17 cellular contexts compared by ENCODE assay signal in genomic region chr1:167681024-167681423, GRCh38. TPM values are rescaled to one million over a fixed set of nuclear protein-coding genes. Genes with fewer than 3 reads are reported as not detected.
DNase-seq lines count a peak whose midpoint lies in the region; ATAC-seq and TF ChIP-seq lines count a peak whose summit lies in the region.
"Had no signal": no experiment of that assay in that cellular context is flagged by ENCODE, and none has a peak within 500 bp of the region (broad histone marks: within the 10 kb centered on the region; RNA-seq: fewer than 3 reads in every experiment).

No MANE protein-coding gene starts in this region.

- peaks cover 50% of the 10 kb centered on the region for H3K79me1 ChIP-seq in trophoblast cell (ENCODE audit: low read length)

- H3K27ac ChIP-seq in DND-41 (ENCODE audit: low read length) (peak overlapping the region; percentile 33; the same call in 1 of the 2 replicates), trophoblast cell (ENCODE audit: low read depth, low read length) (peak overlapping the region; percentile 79)
- H3K27ac ChIP-seq: SJSA1 had no signal

- no peak overlapping the region for H4K12ac ChIP-seq in trophoblast cell (ENCODE audit: low read depth, low read length)

- WGBS in trophoblast cell (ENCODE audit: extremely low coverage, insufficient coverage, insufficient read length), result no CpG with 5 or more reads among the region's 3 CpGs

- intact Hi-C loops in activated T-helper 2 cell treated with anti-CD3 and anti-CD28 coated beads, Interferon-gamma antibody, Interleukin-2, Interleukin-4, amounts not matched to agents 10 μg/mL and 5 μg/mL and 100 μg/mL, durations not matched to agents 14 hours and 24 hours and 36 hours (cut with micrococcal nuclease), result no loop called here

- peak overlapping the region; percentile 94 for H2AK5ac ChIP-seq in trophoblast cell (ENCODE audit: low read length)

- H3K4me3 Mint-ChIP-seq in activated naive CD4-positive, alpha-beta T cell treated with anti-CD3 and anti-CD28 coated beads, Interleukin-2, amount 10 ng/mL, durations not matched to agents 7 days and 5 days, result no peak overlapping the region
- H3K4me3 Mint-ChIP-seq in activated T-helper 2 cell treated with anti-CD3 and anti-CD28 coated beads, Interferon-gamma antibody, Interleukin-2, Interleukin-4, amounts not matched to agents 10 μg/mL and 5 μg/mL and 100 μg/mL, durations not matched to agents 14 hours and 24 hours and 36 hours (ENCODE audit: low read depth), result no peak overlapping the region
- H3K4me3 Mint-ChIP-seq: stimulated activated effector memory CD8-positive, alpha-beta T cell treated with anti-CD3 and anti-CD28 coated beads, Interleukin-12 subunit alpha, Interleukin-12 subunit beta, amount 100 ng/mL, for 72 hours had no signal

- peaks cover 14% of the 10 kb centered on the region for H3K4me1 Mint-ChIP-seq in activated naive CD4-positive, alpha-beta T cell treated with anti-CD3 and anti-CD28 coated beads, Interleukin-2, amount 10 ng/mL, durations not matched to agents 7 days and 5 days
- H3K4me1 Mint-ChIP-seq in activated T-helper 2 cell treated with anti-CD3 and anti-CD28 coated beads, Interferon-gamma antibody, Interleukin-2, Interleukin-4, amounts not matched to agents 10 μg/mL and 5 μg/mL and 100 μg/mL, durations not matched to agents 14 hours and 24 hours and 36 hours (ENCODE audit: low read depth), result peaks cover 11% of the 10 kb centered on the region

- no peaks in the 10 kb centered on the region for H3K4me1 ChIP-seq in DND-41 (ENCODE audit: insufficient read depth, low read length)
- peaks cover 52 to 55% of the 10 kb centered on the region in 2 experiments for H3K4me1 ChIP-seq in trophoblast cell (ENCODE audit: control insufficient read depth in 1 of 2, insufficient read depth in 2 of 2, low read length in 2 of 2)

- H2AFZ ChIP-seq in DND-41 (ENCODE audit: low read depth, low read length) (no peak overlapping the region), trophoblast cell (ENCODE audit: insufficient read depth, low read length, poor library complexity) (no peak overlapping the region)

- peaks cover 43% of the 10 kb centered on the region for H3K36me3 Mint-ChIP-seq in activated naive CD4-positive, alpha-beta T cell treated with anti-CD3 and anti-CD28 coated beads, Interleukin-2, amount 10 ng/mL, durations not matched to agents 7 days and 5 days
- H3K36me3 Mint-ChIP-seq in activated T-helper 2 cell treated with anti-CD3 and anti-CD28 coated beads, Interferon-gamma antibody, Interleukin-2, Interleukin-4, amounts not matched to agents 10 μg/mL and 5 μg/mL and 100 μg/mL, durations not matched to agents 14 hours and 24 hours and 36 hours (ENCODE audit: low read depth), result peaks cover 46% of the 10 kb centered on the region

- peak overlapping the region; percentile 99 for H2BK12ac ChIP-seq in trophoblast cell (ENCODE audit: low read length)

- no peak overlapping the region for H3K4me2 ChIP-seq in DND-41 (ENCODE audit: insufficient read depth, low read length)
- no peak overlapping the region for H3K4me2 ChIP-seq in trophoblast cell (ENCODE audit: low read length)

- H4K8ac ChIP-seq in trophoblast cell (ENCODE audit: low read depth, low read length), result peak overlapping the region; percentile 44

- no peak for ATAC-seq in DND-41 (ENCODE audit: insufficient read depth, low read depth)

- H3K36me3 ChIP-seq in DND-41 (ENCODE audit: insufficient read depth, low read length) (peaks cover 98% of the 10 kb centered on the region), trophoblast cell (ENCODE audit: control insufficient read depth in 1 of 2, insufficient read depth in 2 of 2, low read length in 2 of 2) (no peaks in the 10 kb centered on the region)
- H3K36me3 ChIP-seq: SJSA1 had no signal

- peaks cover 66% of the 10 kb centered on the region for H4K20me1 ChIP-seq in DND-41 (ENCODE audit: insufficient read depth, low read length)

- peak overlapping the region; percentile 45 for H3K14ac ChIP-seq in trophoblast cell (ENCODE audit: low read length)

- H4K91ac ChIP-seq in trophoblast cell (ENCODE audit: low read depth, low read length), result peak overlapping the region; percentile 91

- H3K27me3 ChIP-seq in DND-41 (ENCODE audit: insufficient read depth, low read length, poor library complexity) (no peaks in the 10 kb centered on the region), trophoblast cell (ENCODE audit: insufficient read depth, low read length) (no peaks in the 10 kb centered on the region)
- H3K27me3 ChIP-seq: SJSA1 had no signal

- peak overlapping the region; percentile 81 for H3K18ac ChIP-seq in trophoblast cell (ENCODE audit: low read length)

- peak overlapping the region; percentile 76 for H2BK120ac ChIP-seq in trophoblast cell (ENCODE audit: insufficient read depth, low read length, poor library complexity)

- peak overlapping the region; percentile 85 for H2BK5ac ChIP-seq in trophoblast cell (ENCODE audit: low read depth, low read length, poor library complexity)

- H3K4me3 ChIP-seq in DND-41 (ENCODE audit: low read depth in 1 of 2, low read length in 2 of 2) (no peak overlapping the region), trophoblast cell (ENCODE audit: low read depth, low read length) (no peak overlapping the region)
- H3K4me3 ChIP-seq: SJSA1 had no signal

- no peak for TF ChIP-seq CTCF in DND-41 (IDR thresholded peaks at IDR 0.05; ENCODE audit: borderline replicate concordance, extremely low read depth, low read length, poor library complexity, severe bottlenecking)

- H3K4ac ChIP-seq in trophoblast cell (ENCODE audit: low read depth, low read length), result peak overlapping the region; percentile 72

- H3K79me2 ChIP-seq in DND-41 (ENCODE audit: insufficient read depth, low read length), result peaks cover 78% of the 10 kb centered on the region
- peaks cover 1% of the 10 kb centered on the region for H3K79me2 ChIP-seq in trophoblast cell (ENCODE audit: control insufficient read depth, insufficient read depth, low read length, poor library complexity)

- H3K23ac ChIP-seq in trophoblast cell (ENCODE audit: low read length), result no peak overlapping the region

- H3K9ac ChIP-seq in DND-41 (ENCODE audit: low read depth, low read length) (no peak overlapping the region), trophoblast cell (ENCODE audit: low read length) (no peak overlapping the region)

- H3K9me3 ChIP-seq in DND-41 (ENCODE audit: insufficient read depth, low read length, severe bottlenecking) (no peaks in the 10 kb centered on the region), trophoblast cell (ENCODE audit: insufficient read depth, low read depth, low read length) (no peaks in the 10 kb centered on the region)
- H3K9me3 ChIP-seq: SJSA1 had no signal

- peak overlapping the region; percentile 25 for H3K27ac Mint-ChIP-seq in activated naive CD4-positive, alpha-beta T cell treated with anti-CD3 and anti-CD28 coated beads, Interleukin-2, amount 10 ng/mL, durations not matched to agents 7 days and 5 days
- H3K27ac Mint-ChIP-seq in activated T-helper 2 cell treated with anti-CD3 and anti-CD28 coated beads, Interferon-gamma antibody, Interleukin-2, Interleukin-4, amounts not matched to agents 10 μg/mL and 5 μg/mL and 100 μg/mL, durations not matched to agents 14 hours and 24 hours and 36 hours, result peak overlapping the region; percentile 24
- H3K27ac Mint-ChIP-seq: stimulated activated effector memory CD8-positive, alpha-beta T cell treated with anti-CD3 and anti-CD28 coated beads, Interleukin-12 subunit alpha, Interleukin-12 subunit beta, amount 100 ng/mL, for 72 hours had no signal

- no peaks in the 10 kb centered on the region for H3K27me3 Mint-ChIP-seq in activated naive CD4-positive, alpha-beta T cell treated with anti-CD3 and anti-CD28 coated beads, Interleukin-2, amount 10 ng/mL, durations not matched to agents 7 days and 5 days
- H3K27me3 Mint-ChIP-seq in activated T-helper 2 cell treated with anti-CD3 and anti-CD28 coated beads, Interferon-gamma antibody, Interleukin-2, Interleukin-4, amounts not matched to agents 10 μg/mL and 5 μg/mL and 100 μg/mL, durations not matched to agents 14 hours and 24 hours and 36 hours (ENCODE audit: low read depth), result no peaks in the 10 kb centered on the region

- H3K9me3 Mint-ChIP-seq in activated naive CD4-positive, alpha-beta T cell treated with anti-CD3 and anti-CD28 coated beads, Interleukin-2, amount 10 ng/mL, durations not matched to agents 7 days and 5 days, result no peaks in the 10 kb centered on the region
- H3K9me3 Mint-ChIP-seq in activated T-helper 2 cell treated with anti-CD3 and anti-CD28 coated beads, Interferon-gamma antibody, Interleukin-2, Interleukin-4, amounts not matched to agents 10 μg/mL and 5 μg/mL and 100 μg/mL, durations not matched to agents 14 hours and 24 hours and 36 hours, result no peaks in the 10 kb centered on the region
- H3K9me3 Mint-ChIP-seq: stimulated activated effector memory CD8-positive, alpha-beta T cell treated with anti-CD3 and anti-CD28 coated beads, Interleukin-12 subunit alpha, Interleukin-12 subunit beta, amount 100 ng/mL, for 72 hours had no signal

- DNase-seq in activated naive CD4-positive, alpha-beta T cell treated with anti-CD3 and anti-CD28 coated beads, Interleukin-2, amount 10 ng/mL, durations not matched to agents 7 days and 5 days, result no peak
- no peak for DNase-seq in activated naive CD4-positive, alpha-beta T cell treated with anti-CD3 and anti-CD28 coated beads, Interleukin-2, amount 50 U/mL, for 16 hours
- DNase-seq in DND-41, result no peak
- no peak for DNase-seq in activated T-helper 2 cell treated with anti-CD3 and anti-CD28 coated beads, Interferon-gamma antibody, Interleukin-2, Interleukin-4, amounts not matched to agents 10 μg/mL and 5 μg/mL and 100 μg/mL, durations not matched to agents 14 hours and 24 hours and 36 hours (ENCODE audit: low spot score)
- DNase-seq in trophoblast cell, result no peak
- no peak for DNase-seq in stimulated activated naive CD4-positive, alpha-beta T cell (lab: John Stamatoyannopoulos, UW)
- DNase-seq in NCI-H2227 (lab: John Stamatoyannopoulos, UW; ENCODE audit: unreplicated experiment), result no peak
- no peak for DNase-seq in MV-4-11 (lab: John Stamatoyannopoulos, UW)
- DNase-seq: ACHN; activated CD4-positive, CD25-positive, alpha-beta regulatory T cell treated with anti-CD3 and anti-CD28 coated beads, Interleukin-2, amount 50 U/mL, for 72 hours; caudate nucleus; effector memory CD4-positive, alpha-beta T cell; NCI-H226; T1000 had no signal

- CTCF ChIA-PET in activated naive CD4-positive, alpha-beta T cell treated with anti-CD3 and anti-CD28 coated beads, Interleukin-2, amount 10 ng/mL, durations not matched to agents 7 days and 5 days (lab: Charles Lee), result interaction anchor here (0.9 to 3.0 kb wide), 3 partner anchors 9 to 80 kb away, joined by 3 to 11 read pairs (median 5); no protein-coding TSS in a partner anchor

RNA-seq across cellular contexts. Expression of gene MPZL1, which starts 40.8 kb away (rescaled TPM):
- total RNA-seq in activated T-helper 2 cell treated with anti-CD3 and anti-CD28 coated beads, Interferon-gamma antibody, Interleukin-2, Interleukin-4, amounts not matched to agents 10 μg/mL and 5 μg/mL and 100 μg/mL, durations not matched to agents 14 hours and 24 hours and 36 hours, result 36.7 and 40.5 TPM in 2 replicates
- 335 and 346 TPM in 2 replicates for polyA plus RNA-seq in trophoblast cell (2013)

RNA-seq across cellular contexts. Expression of gene RCSD1, which starts 51.0 kb away (rescaled TPM):
- 84.9 and 91.9 TPM in 2 replicates for total RNA-seq in activated T-helper 2 cell treated with anti-CD3 and anti-CD28 coated beads, Interferon-gamma antibody, Interleukin-2, Interleukin-4, amounts not matched to agents 10 μg/mL and 5 μg/mL and 100 μg/mL, durations not matched to agents 14 hours and 24 hours and 36 hours
- 0.46 and 0.53 TPM in 2 replicates for polyA plus RNA-seq in trophoblast cell (2013)
- total RNA-seq: H4 had no signal
